ENCODE assay signal across 8 cellular contexts in genomic region chr11:80617156-80617555, GRCh38.
"Had no signal": no experiment of that assay in that cellular context is flagged by ENCODE, and none has a peak within 500 bp of the region (broad histone marks: within the 10 kb centered on the region; RNA-seq: fewer than 3 reads in every experiment).

No MANE protein-coding gene starts in this region.

- ATAC-seq: GM12878 had no signal

- H3K4me3 ChIP-seq: GM12878 had no signal

- FAIRE-seq: G401.6, GM12878, GM12891, GM12892, GM18507, GM19239 had no signal

- DNase-seq: GDM1, GF-D8 had no signal
